ENCODE assay signal across 21 cellular contexts in the genomic region with DNA sequence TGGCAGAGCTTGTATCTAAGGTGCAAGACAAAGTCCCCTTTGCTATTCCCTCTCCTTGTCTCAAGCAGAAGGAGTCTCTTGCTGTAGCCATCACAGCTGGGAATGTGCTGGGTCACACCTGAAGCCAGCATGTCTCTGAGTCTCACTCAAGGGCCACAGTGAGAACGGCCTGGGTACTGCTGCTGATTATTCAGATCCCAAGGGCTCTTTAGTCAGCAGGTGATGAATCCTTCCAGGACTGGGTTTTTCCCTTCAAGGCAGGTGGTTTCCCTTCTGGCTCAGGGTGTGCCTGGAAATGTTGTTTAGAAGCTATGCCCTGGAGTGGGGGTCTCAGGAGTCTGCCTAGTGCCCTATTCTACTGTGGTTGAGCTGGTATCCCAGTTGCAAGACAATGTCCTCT.
DNase-seq lines count a peak whose midpoint lies in the region; ATAC-seq and TF ChIP-seq lines count a peak whose summit lies in the region.
"Had no signal": no experiment of that assay in that cellular context is flagged by ENCODE, and none has a peak within 500 bp of the region (broad histone marks: within the 10 kb centered on the region; RNA-seq: fewer than 3 reads in every experiment).

No MANE protein-coding gene starts in this region.

- no peaks in the 10 kb centered on the region for H3K27me3 ChIP-seq in mammary epithelial cell (ENCODE audit: insufficient read depth, low read length)
- H3K27me3 ChIP-seq in breast epithelium, result no peaks in the 10 kb centered on the region
- no peaks in the 10 kb centered on the region for H3K27me3 ChIP-seq in hepatocyte
- H3K27me3 ChIP-seq: BLaER1 had no signal

- H3K36me3 ChIP-seq in mammary epithelial cell (ENCODE audit: insufficient read depth, low read length) (no peaks in the 10 kb centered on the region), breast epithelium (no peaks in the 10 kb centered on the region), hepatocyte (replicated peaks; ENCODE audit: insufficient read depth, low read depth) (no peaks in the 10 kb centered on the region)
- H3K36me3 ChIP-seq: BLaER1 had no signal

- intact Hi-C loops in mammary epithelial cell (cut with micrococcal nuclease), result no loop called here
- intact Hi-C loops in breast epithelium (cut with DNase I; ENCODE audit: low total_unique reads), result no loop called here
- intact Hi-C loops in Calu3 (cut with micrococcal nuclease; ENCODE audit: unreplicated experiment), result no loop called here

- BruUV-seq in mammary epithelial cell (replicated peaks; lab: Mats Ljungman, UMichigan) (no TSS peak), Calu3 (replicated peaks; lab: Mats Ljungman, UMichigan) (no TSS peak)

- in situ Hi-C loops in mammary epithelial cell (cut with MboI; ENCODE audit: low sequenced_read_pairs in 2 of 2), result no loop called here

- H3K79me2 ChIP-seq in mammary epithelial cell (ENCODE audit: insufficient read depth, low read length), result no peaks in the 10 kb centered on the region
- H3K79me2 ChIP-seq in hepatocyte, result peaks cover 13% of the 10 kb centered on the region

- peak overlapping the region; percentile 18 for H3K4me3 Mint-ChIP-seq in activated T-helper 17 cell treated with anti-CD3 and anti-CD28 coated beads, Interleukin-2, amount 50 U/mL, for 72 hours
- no peak overlapping the region for H3K4me3 Mint-ChIP-seq in Calu3 (ENCODE audit: low read depth, unreplicated experiment)

- H3K9me3 ChIP-seq in mammary epithelial cell (replicated peaks; ENCODE audit: insufficient read depth, low read length) (no peaks in the 10 kb centered on the region), breast epithelium (no peaks in the 10 kb centered on the region), hepatocyte (ENCODE audit: low read depth) (no peaks in the 10 kb centered on the region)
- H3K9me3 ChIP-seq: BLaER1, SK-N-SH had no signal

- ATAC-seq in activated T-helper 17 cell treated with anti-CD3 and anti-CD28 coated beads, Interleukin-2, amount 50 U/mL, for 72 hours (replicated peaks), result peak; percentile 63
- ATAC-seq in HG03159 (IDR thresholded peaks at IDR 0.05; ENCODE audit: unreplicated experiment), result no peak
- ATAC-seq: Panc1 had no signal

- peaks cover 17% of the 10 kb centered on the region for H3K4me1 Mint-ChIP-seq in activated T-helper 17 cell treated with anti-CD3 and anti-CD28 coated beads, Interleukin-2, amount 50 U/mL, for 72 hours
- peaks cover 33% of the 10 kb centered on the region for H3K4me1 Mint-ChIP-seq in Calu3 (ENCODE audit: low read depth, unreplicated experiment)

- no peaks in the 10 kb centered on the region for H4K20me1 ChIP-seq in mammary epithelial cell (ENCODE audit: insufficient read depth, low read length)
- no peaks in the 10 kb centered on the region for H4K20me1 ChIP-seq in hepatocyte (ENCODE audit: insufficient read depth, poor library complexity, severe bottlenecking)
- H4K20me1 ChIP-seq: BLaER1 had no signal

- H3K9ac ChIP-seq in mammary epithelial cell (ENCODE audit: insufficient read depth, low read length), result no peak overlapping the region
- H3K9ac ChIP-seq: BLaER1, SK-N-SH had no signal

- dilution Hi-C loops in mammary epithelial cell (cut with HindIII; ENCODE audit: low sequenced_read_pairs), result no loop called here

- TF ChIP-seq CTCF in mammary epithelial cell (conservative IDR thresholded peaks at IDR 0.05 in 1 of 2, IDR thresholded peaks at IDR 0.05 in 1 of 2; ENCODE audit: extremely low read depth in 1 of 2, insufficient read depth in 1 of 2, low read depth in 1 of 2, low read length in 2 of 2), result no peak
- TF ChIP-seq CTCF in breast epithelium (IDR thresholded peaks at IDR 0.05), result no peak
- no peak for TF ChIP-seq CTCF in hepatocyte (IDR thresholded peaks at IDR 0.05; ENCODE audit: poor library complexity)
- no peak for TF ChIP-seq CTCF in Calu3 (IDR thresholded peaks at IDR 0.05; ENCODE audit: unreplicated experiment)

- H3K27me3 Mint-ChIP-seq in activated T-helper 17 cell treated with anti-CD3 and anti-CD28 coated beads, Interleukin-2, amount 50 U/mL, for 72 hours, result no peaks in the 10 kb centered on the region
- H3K27me3 Mint-ChIP-seq in Calu3 (ENCODE audit: unreplicated experiment), result no peaks in the 10 kb centered on the region
- H3K27me3 Mint-ChIP-seq: CD4-positive, alpha-beta memory T cell had no signal

- no peaks in the 10 kb centered on the region for H3K36me3 Mint-ChIP-seq in activated T-helper 17 cell treated with anti-CD3 and anti-CD28 coated beads, Interleukin-2, amount 50 U/mL, for 72 hours (ENCODE audit: low read depth)
- H3K36me3 Mint-ChIP-seq in Calu3 (ENCODE audit: insufficient read depth, unreplicated experiment), result peaks cover 7% of the 10 kb centered on the region

- H3K27ac Mint-ChIP-seq in activated T-helper 17 cell treated with anti-CD3 and anti-CD28 coated beads, Interleukin-2, amount 50 U/mL, for 72 hours, result no peak overlapping the region
- no peak overlapping the region for H3K27ac Mint-ChIP-seq in Calu3 (ENCODE audit: unreplicated experiment)

- H3K4me1 ChIP-seq in mammary epithelial cell (ENCODE audit: insufficient read depth, low read length) (peaks cover 8% of the 10 kb centered on the region), breast epithelium (no peaks in the 10 kb centered on the region), hepatocyte (ENCODE audit: insufficient read depth) (peaks cover 15% of the 10 kb centered on the region)
- H3K4me1 ChIP-seq: BLaER1 had no signal

- no peaks in the 10 kb centered on the region for H3K9me2 ChIP-seq in hepatocyte (replicated peaks; ENCODE audit: insufficient read depth)
- H3K9me2 ChIP-seq: SK-N-SH had no signal

- CTCF ChIA-PET in mammary epithelial cell (lab: Charles Lee; ENCODE audit: low non-redundant PET), result no interaction called here
- CTCF ChIA-PET in Calu3 (lab: Charles Lee), result no interaction called here

- H3K9me3 Mint-ChIP-seq in activated T-helper 17 cell treated with anti-CD3 and anti-CD28 coated beads, Interleukin-2, amount 50 U/mL, for 72 hours, result peaks cover 13% of the 10 kb centered on the region
- peaks cover 8% of the 10 kb centered on the region for H3K9me3 Mint-ChIP-seq in Calu3 (ENCODE audit: low read depth, unreplicated experiment)

- H3K4me3 ChIP-seq in mammary epithelial cell (replicated peaks in 1 of 3; ENCODE audit: insufficient read depth in 1 of 3, low read depth in 2 of 3, low read length in 3 of 3) (no peak overlapping the region), breast epithelium (no peak overlapping the region), hepatocyte (no peak overlapping the region)
- H3K4me3 ChIP-seq: BLaER1 had no signal

- H3K27ac ChIP-seq in mammary epithelial cell (ENCODE audit: insufficient read depth, low read depth, low read length), result no peak overlapping the region
- H3K27ac ChIP-seq in breast epithelium, result no peak overlapping the region
- H3K27ac ChIP-seq in hepatocyte, result peak overlapping the region; percentile 79
- H3K27ac ChIP-seq: BLaER1 had no signal

- H2AFZ ChIP-seq in mammary epithelial cell (ENCODE audit: low read depth, low read length) (no peak overlapping the region), hepatocyte (no peak overlapping the region)

- TF ChIP-seq POLR2A in breast epithelium (IDR thresholded peaks at IDR 0.05), result no peak

- H3K4me2 ChIP-seq in mammary epithelial cell (ENCODE audit: insufficient read depth, low read depth, low read length) (no peak overlapping the region), hepatocyte (no peak overlapping the region)
- H3K4me2 ChIP-seq: BLaER1, SK-N-SH had no signal

- peak; percentile 34 for DNase-seq in mammary epithelial cell
- no peak for DNase-seq in breast epithelium (ENCODE audit: low spot score in 2 of 2)
- DNase-seq in hepatocyte (ENCODE audit: low spot score), result no peak
- no peak for DNase-seq in Calu3
- DNase-seq in glomerular visceral epithelial cell (ENCODE audit: extremely low spot score), result no peak
- DNase-seq: CD4-positive, alpha-beta memory T cell; GF-D8; Kasumi-1; NCI-H1694; NCI-H2081; NCI-H2171; NCI-H345; NCI-H524; NCI-H774; NK-92 treated with Interleukin-12 subunit alpha and Interleukin-12 subunit beta, amount 100 ng/mL, for 24 hours; SIG-M5; SK-N-SH had no signal

- 50% methylated on average over 1 of the region's 1 CpG for WGBS in mammary epithelial cell (ENCODE audit: low coverage, missing lambda C conversion rate)
- WGBS in hepatocyte (ENCODE audit: low lambda C conversion rate, missing lambda C conversion rate), result 89% methylated on average over 1 of the region's 1 CpG
